In the genomic region with DNA sequence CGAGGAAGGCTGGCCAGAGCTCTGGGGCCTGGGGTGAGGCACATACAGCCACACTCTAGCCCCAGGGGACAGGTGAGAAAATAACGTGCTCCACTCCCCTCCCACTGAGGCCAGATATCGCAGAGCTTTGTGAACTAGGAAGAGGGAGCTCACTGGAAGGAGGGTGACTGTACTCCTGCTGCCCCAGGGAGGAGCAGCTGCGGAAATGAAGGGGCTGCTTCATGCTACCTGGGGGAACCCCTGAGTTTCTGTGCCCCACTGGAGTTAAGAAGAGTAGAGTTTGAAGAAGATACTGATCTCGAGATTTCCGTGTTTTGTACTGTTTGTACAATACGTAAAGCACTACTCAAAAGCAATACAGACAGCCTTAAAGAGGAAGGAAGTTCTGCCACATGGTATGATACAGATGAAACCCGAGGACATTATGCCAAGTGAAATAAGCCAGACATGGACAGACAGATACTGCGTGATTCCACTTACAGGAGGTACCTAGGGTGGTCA, we compare ENCODE assay signal across 8 cellular contexts. TPM values are rescaled to one million over a fixed set of nuclear protein-coding genes. Genes with fewer than 3 reads are reported as not detected.
A peak's percentile ranks its signal among the peaks of the same experiment; 100 is the strongest.
DNase-seq lines count a peak whose midpoint lies in the region; ATAC-seq and TF ChIP-seq lines count a peak whose summit lies in the region.

No MANE protein-coding gene starts in this region.

- H3K4me2 ChIP-seq in smooth muscle cell: no peak overlapping the region

- H3K4me1 Mint-ChIP-seq in naive thymus-derived CD8-positive, alpha-beta T cell: peaks cover 35 to 50% (median 46%) of the 10 kb centered on the region in 4 donors

- no peaks in the 10 kb centered on the region for H3K27me3 ChIP-seq in smooth muscle cell (ENCODE audit: low read depth)

- H3K9ac ChIP-seq in smooth muscle cell (ENCODE audit: low read depth): no peak overlapping the region

- H3K9me3 Mint-ChIP-seq in naive thymus-derived CD8-positive, alpha-beta T cell: peaks cover 0 to 3% (median 0%) of the 10 kb centered on the region in 9 donors

- POLR2A ChIA-PET in naive thymus-derived CD8-positive, alpha-beta T cell (lab: Charles Lee): interaction anchor here (0.6 to 16.1 kb wide), 15 partner anchors 10 to 1821 kb away, joined by 3 to 353 read pairs (median 6); partner anchors contain the start of gene CMTM7

- H3K27ac ChIP-seq in smooth muscle cell (ENCODE audit: low read depth): no peak overlapping the region

- H3K79me2 ChIP-seq in smooth muscle cell (ENCODE audit: low read depth): no peaks in the 10 kb centered on the region

- H3K36me3 ChIP-seq in smooth muscle cell (ENCODE audit: low read depth): no peaks in the 10 kb centered on the region

- H3K9me3 ChIP-seq in smooth muscle cell (replicated peaks; ENCODE audit: low read depth): no peaks in the 10 kb centered on the region

- peaks cover 4 to 23% (median 13%) of the 10 kb centered on the region in 3 donors for H3K36me3 Mint-ChIP-seq in naive thymus-derived CD8-positive, alpha-beta T cell

- DNase-seq in NCI-H69 (lab: John Stamatoyannopoulos, UW) (peak; percentile 25), smooth muscle cell (lab: John Stamatoyannopoulos, UW; ENCODE audit: unreplicated experiment) (no peak), retina (no peak), cerebellar nuclear complex (lab: John Stamatoyannopoulos, UW) (no peak)
- DNase-seq in activated effector memory CD4-positive, alpha-beta T cell treated with Interleukin-2 at 50 U/mL for 16 hours: peak; percentile 50
- DNase-seq in naive thymus-derived CD8-positive, alpha-beta T cell: peak; percentile 53 to 92 (median 82)

- H3K4me3 ChIP-seq in smooth muscle cell: no peak overlapping the region

- H2AFZ ChIP-seq in smooth muscle cell (ENCODE audit: low read depth): no peak overlapping the region

- no peaks in the 10 kb centered on the region for H3K27me3 Mint-ChIP-seq in naive thymus-derived CD8-positive, alpha-beta T cell

- 73% methylated on average over 9 of the region's 9 CpGs for WGBS in smooth muscle cell (ENCODE audit: low lambda C conversion rate)

- no peaks in the 10 kb centered on the region for H3F3A ChIP-seq in smooth muscle cell (ENCODE audit: low read depth)

- no peaks in the 10 kb centered on the region for H4K20me1 ChIP-seq in smooth muscle cell (ENCODE audit: low read depth)

- H3K4me1 ChIP-seq in smooth muscle cell (ENCODE audit: low read depth): peaks cover 10% of the 10 kb centered on the region

- H3K4me3 Mint-ChIP-seq in naive thymus-derived CD8-positive, alpha-beta T cell: peak overlapping the region; percentile 64 to 91 (median 84)

- H3K27ac Mint-ChIP-seq in naive thymus-derived CD8-positive, alpha-beta T cell: peak overlapping the region in 1 of 10 donors; percentile 99

- no peak for TF ChIP-seq CTCF in smooth muscle cell (IDR thresholded peaks at IDR 0.05; ENCODE audit: borderline replicate concordance, insufficient read depth, poor library complexity, severe bottlenecking)

- ATAC-seq in GM18498 (IDR thresholded peaks at IDR 0.05; ENCODE audit: unreplicated experiment): peak; percentile 38
- peak; percentile 65 to 74 for ATAC-seq in naive thymus-derived CD8-positive, alpha-beta T cell
- no peak for ATAC-seq in HG02970 (IDR thresholded peaks at IDR 0.05; ENCODE audit: low FRiP score, unreplicated experiment)

RNA-seq across cellular contexts. Expression of gene CMTM6, which starts 44.6 kb away (rescaled TPM):
- total RNA-seq in naive thymus-derived CD8-positive, alpha-beta T cell: 10 to 100 TPM; 26.2 to 29.7 TPM
- 10 to 100 TPM; 36.2 to 61.4 (median 40.0) TPM for polyA plus RNA-seq in naive thymus-derived CD8-positive, alpha-beta T cell
- total RNA-seq in smooth muscle cell: 148 and 161 TPM in 2 replicates
- 99.7 and 110 TPM in 2 replicates for polyA plus RNA-seq in smooth muscle cell

Comparison
In these comparisons a context has a peak if more than half of its experiments do, and no peak if none do; other contexts are left out.
1. DNase-seq: peak in NCI-H69 (single experiment), activated effector memory CD4-positive, alpha-beta T cell treated with Interleukin-2 at 50 U/mL for 16 hours (single experiment) and naive thymus-derived CD8-positive, alpha-beta T cell (10 of 10); none in smooth muscle cell (single experiment), retina (single experiment) and cerebellar nuclear complex (0 of 2).